ENCODE assay signal across 14 cellular contexts in genomic region chr19:5147971-5148793, GRCh38.
DNase-seq lines count a peak whose midpoint lies in the region; ATAC-seq and TF ChIP-seq lines count a peak whose summit lies in the region.
"Had no signal": no experiment of that assay in that cellular context is flagged by ENCODE, and none has a peak within 500 bp of the region (broad histone marks: within the 10 kb centered on the region; RNA-seq: fewer than 3 reads in every experiment).

No MANE protein-coding gene starts in this region.

- DNase-seq in AG20443 (ENCODE audit: low spot score) (peak; percentile 93), adipocyte (ENCODE audit: low read depth) (no peak), fibroblast of the aortic adventitia (ENCODE audit: low read depth) (peak; percentile 54), pons (ENCODE audit: low spot score) (peak; percentile 28), AML-193 (lab: John Stamatoyannopoulos, UW) (no peak), islet precursor cell (no peak)
- DNase-seq: activated CD4-positive, alpha-beta T cell treated with anti-CD3 and anti-CD28 coated beads for 4 hours; amniotic stem cell; NCI-H1092 treated with DMSO at 0.1 percent for 48 hours; transverse colon had no signal

- H3K9ac ChIP-seq in adipocyte (ENCODE audit: low read length), result peak overlapping the region; percentile 58

- no peaks in the 10 kb centered on the region for H3K9me3 ChIP-seq in adipocyte (ENCODE audit: control insufficient read depth, low read length)
- H3K9me3 ChIP-seq: neutrophil, transverse colon had no signal

- H3K4me1 ChIP-seq in adipocyte (ENCODE audit: control insufficient read depth, insufficient read depth, low read length), result peaks cover 8% of the 10 kb centered on the region
- H3K4me1 ChIP-seq: transverse colon had no signal

- TF ChIP-seq CTCF in fibroblast of the aortic adventitia (IDR thresholded peaks at IDR 0.05; ENCODE audit: insufficient read depth, low read length), result no peak

- H3K4me3 ChIP-seq in adipocyte (ENCODE audit: low read length) (no peak overlapping the region), fibroblast of the aortic adventitia (ENCODE audit: low read depth, low read length) (no peak overlapping the region)
- H3K4me3 ChIP-seq: transverse colon had no signal

- ATAC-seq in GM18873 (IDR thresholded peaks at IDR 0.05; ENCODE audit: low FRiP score, unreplicated experiment) (no peak), GM18867 (IDR thresholded peaks at IDR 0.05; ENCODE audit: unreplicated experiment) (no peak)
- ATAC-seq: activated T-cell treated with anti-CD3 and anti-CD28 coated beads, Interleukin-2, amount 50 U/mL, for 4 hours had no signal

- H3K27me3 ChIP-seq in adipocyte (replicated peaks; ENCODE audit: control insufficient read depth, insufficient read depth, low read length), result no peaks in the 10 kb centered on the region
- H3K27me3 ChIP-seq: neutrophil, transverse colon had no signal

- H3K36me3 ChIP-seq in adipocyte (ENCODE audit: control insufficient read depth, insufficient read depth, low read length, severe bottlenecking), result peaks cover 34% of the 10 kb centered on the region

Comparison
In these comparisons a context has a peak if more than half of its experiments do, and no peak if none do; other contexts are left out.
1. DNase-seq: peak in AG20443 (single experiment), fibroblast of the aortic adventitia (single experiment) and pons (single experiment); none in adipocyte (single experiment), AML-193 (0 of 2) and islet precursor cell (single experiment).